11 cellular contexts compared by ENCODE assay signal in genomic region chr13:113548171-113548641, GRCh38. TPM values are rescaled to one million over a fixed set of nuclear protein-coding genes. Genes with fewer than 3 reads are reported as not detected.
A peak's percentile ranks its signal among the peaks of the same experiment; 100 is the strongest.
DNase-seq lines count a peak whose midpoint lies in the region; ATAC-seq and TF ChIP-seq lines count a peak whose summit lies in the region.
"Had no signal": no experiment of that assay in that cellular context is flagged by ENCODE, and none has a peak within 500 bp of the region (broad histone marks: within the 10 kb centered on the region; RNA-seq: fewer than 3 reads in every experiment).

No MANE protein-coding gene starts in this region.

- peak overlapping the region; percentile 21 for H3K4me3 ChIP-seq in adipocyte (ENCODE audit: low read length)
- peak overlapping the region in 5 of 10 donors; percentile 8 to 34 (median 33) for H3K4me3 ChIP-seq in heart right ventricle
- peak overlapping the region in 1 of 8 donors; percentile 4 for H3K4me3 ChIP-seq in spleen

- peak in 1 of 8 donors; percentile 29 for ATAC-seq in heart right ventricle
- no peak for ATAC-seq in HG03025 (IDR thresholded peaks at IDR 0.05; ENCODE audit: low FRiP score, unreplicated experiment)
- ATAC-seq in HG03469 (IDR thresholded peaks at IDR 0.05; ENCODE audit: unreplicated experiment): no peak
- ATAC-seq: activated naive CD4-positive, alpha-beta T cell treated with anti-CD3 and anti-CD28 coated beads, Interleukin-2, amount 50 U/mL, for 72 hours had no signal

- H3K27me3 ChIP-seq in adipocyte (replicated peaks; ENCODE audit: control insufficient read depth, insufficient read depth, low read length) (no peaks in the 10 kb centered on the region), heart right ventricle (no peaks in the 10 kb centered on the region), spleen (replicated peaks in 1 of 7) (no peaks in the 10 kb centered on the region)

- WGBS in heart right ventricle, 2 donors: 83 to 90% methylated on average over 32 of the region's 32 CpGs
- 83 to 90% (median 88%) methylated on average over 25 to 32 of the region's 32 CpGs for WGBS in spleen, 5 donors

- TF ChIP-seq CTCF in heart right ventricle (IDR thresholded peaks at IDR 0.05) (no peak), spleen (IDR thresholded peaks at IDR 0.05 in 8 of 11, conservative IDR thresholded peaks at IDR 0.05 in 3 of 11) (no peak)

- intact Hi-C loops in heart right ventricle (cut with DNase I) (loop anchor here in 2 of 10 donors (5.0 kb wide), 2 partner anchors 41 to 56 kb away; partner anchors contain the start of gene DCUN1D2 (in 1 of the 2)), spleen (cut with DNase I; ENCODE audit: low total_unique reads) (no loop called here)

- H3K9me3 ChIP-seq in adipocyte (ENCODE audit: control insufficient read depth, low read length) (no peaks in the 10 kb centered on the region), heart right ventricle (no peaks in the 10 kb centered on the region), spleen (no peaks in the 10 kb centered on the region)

- H3K36me3 ChIP-seq in adipocyte (ENCODE audit: control insufficient read depth, insufficient read depth, low read length, severe bottlenecking): peaks cover 30% of the 10 kb centered on the region
- peaks cover 0 to 80% (median 6%) of the 10 kb centered on the region in 9 donors for H3K36me3 ChIP-seq in heart right ventricle
- H3K36me3 ChIP-seq in spleen: peaks cover 0 to 88% (median 17%) of the 10 kb centered on the region in 6 donors

- TF ChIP-seq POLR2A in spleen (IDR thresholded peaks at IDR 0.05): no peak

- H3K9ac ChIP-seq in adipocyte (ENCODE audit: low read length): no peak overlapping the region

- peak; percentile 58 for DNase-seq in NCI-H1092 (lab: John Stamatoyannopoulos, UW)
- no peak for DNase-seq in adipocyte (ENCODE audit: low read depth)
- DNase-seq in heart right ventricle: no peak
- DNase-seq in spleen: peak; percentile 75
- no peak for DNase-seq in ecto neural progenitor cell (ENCODE audit: low spot score)
- DNase-seq: activated CD4-positive, alpha-beta T cell treated with anti-CD3 and anti-CD28 coated beads, Interleukin-2, amount 50 U/mL, for 4 hours; naive B cell; stimulated activated CD4-positive, alpha-beta T cell treated with anti-CD3 and anti-CD28 coated beads, Interleukin-12 subunit alpha, Interleukin-12 subunit beta, amount 100 ng/mL, for 4 hours had no signal

- H3K4me1 ChIP-seq in adipocyte (ENCODE audit: control insufficient read depth, insufficient read depth, low read length): peaks cover 28% of the 10 kb centered on the region
- H3K4me1 ChIP-seq in heart right ventricle: peaks cover 20 to 49% (median 39%) of the 10 kb centered on the region in 9 donors
- peaks cover 0 to 75% (median 34%) of the 10 kb centered on the region in 6 donors for H3K4me1 ChIP-seq in spleen

- H3K27ac ChIP-seq in heart right ventricle (peak overlapping the region in 7 of 10 donors; percentile 18 to 75 (median 62)), spleen (peak overlapping the region in 6 of 8 donors; percentile 26 to 83 (median 66))

RNA-seq across cellular contexts. Expression of gene TFDP1, which starts 36.3 kb away (rescaled TPM):
- total RNA-seq in heart right ventricle: 10 to 100 TPM; 30.9 to 51.4 (median 38.3) TPM
- polyA plus RNA-seq in heart right ventricle: 10 to 100 TPM; 16.4 to 23.0 TPM
- 10 to 100 TPM; 47.5 to 91.7 (median 59.4) TPM for total RNA-seq in spleen
- 10 to 100 TPM; 21.7 to 42.4 (median 40.1) TPM for polyA plus RNA-seq in spleen

RNA-seq across cellular contexts. Expression of gene DCUN1D2, which starts 57.7 kb away (rescaled TPM):
- total RNA-seq in heart right ventricle (100 to 1,000 TPM in 9 of 10 donors, 10 to 100 TPM in 1; 97.7 to 307 (median 225) TPM), spleen (10 to 100 TPM; 22.7 to 33.1 (median 26.3) TPM)
- polyA plus RNA-seq in heart right ventricle (10 to 100 TPM; 40.9 to 73.3 TPM), spleen (10 to 100 TPM in 2 of 3 donors, 1 to 10 TPM in 1; 6.3 to 12.7 (median 11.1) TPM)

Comparison
In these comparisons a context has a peak if more than half of its experiments do, and no peak if none do; other contexts are left out.
1. DNase-seq: peak in NCI-H1092 (single experiment) and spleen (single experiment); none in adipocyte (single experiment), heart right ventricle (0 of 2) and ecto neural progenitor cell (single experiment).